ENCODE assay signal across 23 cellular contexts in the genomic region with DNA sequence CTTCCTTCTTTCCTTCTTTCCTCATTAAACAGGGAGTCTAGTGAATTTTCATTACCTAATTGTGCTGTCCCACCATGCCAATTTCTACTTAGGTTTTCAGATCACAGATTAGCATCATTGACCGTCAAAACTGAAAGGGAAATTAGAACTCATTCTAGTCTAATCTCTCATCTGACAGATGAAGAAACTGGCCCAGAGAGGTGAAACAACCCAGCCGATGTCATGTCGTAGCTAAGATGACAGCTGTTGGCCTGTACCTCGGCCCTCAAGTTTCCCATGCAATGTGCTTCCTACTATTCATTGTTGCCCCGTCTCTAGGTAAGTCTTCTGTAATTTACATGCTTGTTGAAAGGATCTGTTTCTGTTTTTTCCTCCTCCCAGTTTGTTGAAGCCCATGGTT.
A peak's percentile ranks its signal among the peaks of the same experiment; 100 is the strongest.
DNase-seq lines count a peak whose midpoint lies in the region; ATAC-seq, FAIRE-seq and TF ChIP-seq lines count a peak whose summit lies in the region.
"Had no signal": no experiment of that assay in that cellular context is flagged by ENCODE, and none has a peak within 500 bp of the region (broad histone marks: within the 10 kb centered on the region; RNA-seq: fewer than 3 reads in every experiment).

No MANE protein-coding gene starts in this region.

- FAIRE-seq in GM12878 (lab: Jason Lieb, UNC) = no peak
- FAIRE-seq: A204.1, D721Med, GM12891, GM19239, HTR-8/SVneo, K562 had no signal

- H3K9ac ChIP-seq in GM12878 (ENCODE audit: control insufficient read depth, insufficient read depth, low read length) = no peak overlapping the region
- H3K9ac ChIP-seq: GM23248 had no signal

- ATAC-seq in GM18498 (IDR thresholded peaks at IDR 0.05; ENCODE audit: unreplicated experiment) (peak; percentile 63), GM18867 (IDR thresholded peaks at IDR 0.05; ENCODE audit: unreplicated experiment) (peak; percentile 73), HG02870 (IDR thresholded peaks at IDR 0.05; ENCODE audit: unreplicated experiment) (peak; percentile 47), GM12878 (peak; percentile 47; the same call in 2 of the 3 replicates)
- ATAC-seq: K562 had no signal

- no peaks in the 10 kb centered on the region for H3K27me3 ChIP-seq in GM12878 (replicated peaks in 1 of 2; ENCODE audit: control insufficient read depth in 2 of 2, insufficient read depth in 2 of 2, low read length in 1 of 2)

- WGBS in GM12878 (ENCODE audit: insufficient coverage, insufficient replicate concordance, low lambda C conversion rate, missing lambda C conversion rate) = 9% methylated on average over 5 of the region's 5 CpGs

- no peak overlapping the region for H3K27ac ChIP-seq in GM12878 (ENCODE audit: control insufficient read depth, insufficient read depth)
- H3K27ac ChIP-seq: C4-2B, GM23248 had no signal

- RAD21 ChIA-PET in GM12878 (lab: Charles Lee; ENCODE audit: unreplicated experiment) = interaction anchor here (6.4 to 10.2 kb wide), 2 partner anchors 165 to 172 kb away, joined by 191 to 193 read pairs; no protein-coding TSS in a partner anchor

- DNase-seq in GM12878 (ENCODE audit: low read depth, low spot score) (no peak), SHP77 (lab: John Stamatoyannopoulos, UW) (no peak), NCI-H1048 (lab: John Stamatoyannopoulos, UW) (no peak)
- no peak for DNase-seq in activated CD4-positive, alpha-beta T cell treated with anti-CD3 and anti-CD28 coated beads for 4 hours
- DNase-seq: ACHN; Caco-2; CD4-positive, alpha-beta T cell; DMS153; DMS79; GF-D8; GM23248; IMR-90 had no signal

- H3K4me2 ChIP-seq in GM12878 (ENCODE audit: control insufficient read depth, insufficient read depth) = no peak overlapping the region

- no peak overlapping the region for H2AFZ ChIP-seq in GM12878 (ENCODE audit: control insufficient read depth, low read depth, low read length)
- H2AFZ ChIP-seq: GM23248 had no signal

- intact Hi-C loops in GM12878 (cut with micrococcal nuclease; ENCODE audit: unreplicated experiment) = no loop called here

- no peak for TF ChIP-seq POLR2A in GM12878 (IDR thresholded peaks at IDR 0.05; ENCODE audit: low read depth, low read length)

- CTCF ChIA-PET in GM12878 (lab: Yijun Ruan, JAX) = interaction anchor here (0.6 to 17.6 kb wide), 11 partner anchors 7 to 291 kb away, joined by 3 to 482 read pairs (median 3); no protein-coding TSS in a partner anchor

- BruUV-seq in GM12878 (replicated peaks; lab: Mats Ljungman, UMichigan) = no TSS peak

- SMC1A ChIA-PET in GM12878 (lab: Charles Lee; ENCODE audit: uncharacterized antibody, unreplicated experiment) = interaction anchor here (0.7 to 10.6 kb wide), 8 partner anchors 17 to 179 kb away, joined by 3 to 268 read pairs (median 4); no protein-coding TSS in a partner anchor

- no peaks in the 10 kb centered on the region for H3K79me2 ChIP-seq in GM12878 (ENCODE audit: control insufficient read depth, insufficient read depth, low read length)

- H3K4me3 ChIP-seq in GM12878 = no peak overlapping the region
- H3K4me3 ChIP-seq: GM23248, HAP-1, K562 had no signal

- no peaks in the 10 kb centered on the region for H3K36me3 ChIP-seq in GM12878 (ENCODE audit: control insufficient read depth in 2 of 2, insufficient read depth in 2 of 2, low read length in 1 of 2)
- H3K36me3 ChIP-seq: HAP-1 had no signal

- in situ Hi-C loops in GM12878 (cut with MboI) = loop anchor here (5.0 kb wide), 2 partner anchors 164 to 279 kb away; no protein-coding TSS in a partner anchor

- H3K4me1 ChIP-seq in GM12878 (ENCODE audit: control insufficient read depth, insufficient read depth, low read length) = no peaks in the 10 kb centered on the region
- H3K4me1 ChIP-seq: HAP-1 had no signal

- POLR2A ChIA-PET in GM12878 (lab: Charles Lee) = interaction anchor here (1.8 kb wide), 1 partner anchor 166 kb away, joined by 6 read pairs; no protein-coding TSS in a partner anchor

- TF ChIP-seq EP300 in GM12878 (IDR thresholded peaks at IDR 0.05; ENCODE audit: borderline replicate concordance in 1 of 2, control insufficient read depth in 1 of 2, low read depth in 2 of 2, low read length in 2 of 2) = no peak

- no peaks in the 10 kb centered on the region for H3K9me3 ChIP-seq in GM12878 (replicated peaks; ENCODE audit: control insufficient read depth, insufficient read depth, low read length)
- H3K9me3 ChIP-seq: Caco-2, HAP-1 had no signal

- TF ChIP-seq CTCF in GM12878 (IDR thresholded peaks at IDR 0.05 in 2 of 3, conservative IDR thresholded peaks at IDR 0.05 in 1 of 3; ENCODE audit: control insufficient read depth in 2 of 3, extremely low read depth in 1 of 3, insufficient read depth in 1 of 3, low read depth in 3 of 3, low read length in 3 of 3) = no peak

- no peaks in the 10 kb centered on the region for H4K20me1 ChIP-seq in GM12878 (ENCODE audit: control insufficient read depth, insufficient read depth)

- no peak for TF ChIP-seq RAD21 in GM12878 (IDR thresholded peaks at IDR 0.05; ENCODE audit: insufficient read depth, low read depth, low read length)

TF ChIP-seq in GM12878, 131 proteins besides CTCF, POLR2A, EP300 and RAD21:
- TF ChIP-seq ATF7 (IDR thresholded peaks at IDR 0.05; ENCODE audit: low read depth) (no peak), RAD51 (IDR thresholded peaks at IDR 0.05) (no peak), TBL1XR1 (IDR thresholded peaks at IDR 0.05; ENCODE audit: low read depth, low read length) (no peak), KAT2A (conservative IDR thresholded peaks at IDR 0.05; ENCODE audit: control insufficient read depth, low read depth, low read length) (no peak), NFXL1 (IDR thresholded peaks at IDR 0.05; ENCODE audit: borderline replicate concordance) (no peak), SIN3A (IDR thresholded peaks at IDR 0.05; ENCODE audit: low read depth, low read length) (no peak), BCL3 (IDR thresholded peaks at IDR 0.05; ENCODE audit: borderline replicate concordance, insufficient read depth, low read depth, low read length, poor library complexity, severe bottlenecking) (no peak), NR2C1 (IDR thresholded peaks at IDR 0.05) (no peak), TCF7 (IDR thresholded peaks at IDR 0.05; ENCODE audit: borderline replicate concordance) (no peak), RFX5 (IDR thresholded peaks at IDR 0.05; ENCODE audit: low read depth, low read length) (no peak), MLLT1 (IDR thresholded peaks at IDR 0.05) (no peak), IKZF1 (conservative IDR thresholded peaks at IDR 0.05) (no peak), SREBF2 (IDR thresholded peaks at IDR 0.05; ENCODE audit: low read length) (no peak), PKNOX1 (IDR thresholded peaks at IDR 0.05) (no peak)
- TF ChIP-seq, protein P1, sequence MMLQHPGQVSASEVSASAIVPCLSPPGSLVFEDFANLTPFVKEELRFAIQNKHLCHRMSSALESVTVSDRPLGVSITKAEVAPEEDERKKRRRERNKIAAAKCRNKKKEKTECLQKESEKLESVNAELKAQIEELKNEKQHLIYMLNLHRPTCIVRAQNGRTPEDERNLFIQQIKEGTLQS (IDR thresholded peaks at IDR 0.05; ENCODE audit: borderline replicate concordance, extremely low read depth, low read depth, low read length) = no peak
- TF ChIP-seq, protein P2, sequence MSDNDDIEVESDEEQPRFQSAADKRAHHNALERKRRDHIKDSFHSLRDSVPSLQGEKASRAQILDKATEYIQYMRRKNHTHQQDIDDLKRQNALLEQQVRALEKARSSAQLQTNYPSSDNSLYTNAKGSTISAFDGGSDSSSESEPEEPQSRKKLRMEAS (IDR thresholded peaks at IDR 0.05; ENCODE audit: low read depth, low read length) = no peak
